In genomic region chr5:175060264-175060663, GRCh38 we compare ENCODE assay signal across 11 cellular contexts.
A peak's percentile ranks its signal among the peaks of the same experiment; 100 is the strongest.
DNase-seq lines count a peak whose midpoint lies in the region; ATAC-seq and TF ChIP-seq lines count a peak whose summit lies in the region.
"Had no signal": no experiment of that assay in that cellular context is flagged by ENCODE, and none has a peak within 500 bp of the region (broad histone marks: within the 10 kb centered on the region; RNA-seq: fewer than 3 reads in every experiment).

No MANE protein-coding gene starts in this region.

- peaks cover 16% of the 10 kb centered on the region for H3K27me3 Mint-ChIP-seq in stimulated activated naive CD8-positive, alpha-beta T cell treated with anti-CD3 and anti-CD28 coated beads, Interleukin-15, Interleukin-2, amounts not matched to agents 100 ng/mL and 50 ng/mL, for 24 hours
- H3K27me3 Mint-ChIP-seq in activated naive CD8-positive, alpha-beta T cell treated with anti-CD3 and anti-CD28 coated beads, Interleukin-2, amount 50 U/mL, for 24 hours: peaks cover 9% of the 10 kb centered on the region
- peaks cover 4% of the 10 kb centered on the region for H3K27me3 Mint-ChIP-seq in osteocyte (ENCODE audit: unreplicated experiment)

- H3K4me1 Mint-ChIP-seq in stimulated activated naive CD8-positive, alpha-beta T cell treated with anti-CD3 and anti-CD28 coated beads, Interleukin-15, Interleukin-2, amounts not matched to agents 100 ng/mL and 50 ng/mL, for 24 hours (ENCODE audit: low read depth): peaks cover 10% of the 10 kb centered on the region
- H3K4me1 Mint-ChIP-seq in activated naive CD8-positive, alpha-beta T cell treated with anti-CD3 and anti-CD28 coated beads, Interleukin-2, amount 50 U/mL, for 24 hours: peaks cover 11% of the 10 kb centered on the region
- H3K4me1 Mint-ChIP-seq in osteocyte (ENCODE audit: unreplicated experiment): no peaks in the 10 kb centered on the region

- H3K27me3 ChIP-seq in muscle layer of duodenum (ENCODE audit: low read depth, low read length) (no peaks in the 10 kb centered on the region), aorta (ENCODE audit: control insufficient read depth in 1 of 2, insufficient read depth in 2 of 2, low read length in 1 of 2) (no peaks in the 10 kb centered on the region)
- H3K27me3 ChIP-seq: SJSA1 had no signal

- peak overlapping the region; percentile 33 for H3K27ac ChIP-seq in muscle layer of duodenum (ENCODE audit: low read length)
- H3K27ac ChIP-seq in aorta (ENCODE audit: low read depth in 1 of 2, low read length in 2 of 2): no peak overlapping the region
- H3K27ac ChIP-seq: SJSA1 had no signal

- no peak overlapping the region for H3K27ac Mint-ChIP-seq in stimulated activated naive CD8-positive, alpha-beta T cell treated with anti-CD3 and anti-CD28 coated beads, Interleukin-15, Interleukin-2, amounts not matched to agents 100 ng/mL and 50 ng/mL, for 24 hours
- no peak overlapping the region for H3K27ac Mint-ChIP-seq in activated naive CD8-positive, alpha-beta T cell treated with anti-CD3 and anti-CD28 coated beads, Interleukin-2, amount 50 U/mL, for 24 hours
- H3K27ac Mint-ChIP-seq in osteocyte (ENCODE audit: unreplicated experiment): no peak overlapping the region
- H3K27ac Mint-ChIP-seq: dendritic cell treated with granulocyte-macrophage colony-stimulating factor and Interleukin-4, amounts not matched to agents 40 ng/mL and 50 ng/mL, for 4 days had no signal

- 53 to 59% methylated on average over 3 of the region's 3 CpGs for WGBS in aorta, 2 donors

- TF ChIP-seq CTCF in osteocyte (IDR thresholded peaks at IDR 0.05): no peak

- no peaks in the 10 kb centered on the region for H3K9me3 Mint-ChIP-seq in stimulated activated naive CD8-positive, alpha-beta T cell treated with anti-CD3 and anti-CD28 coated beads, Interleukin-15, Interleukin-2, amounts not matched to agents 100 ng/mL and 50 ng/mL, for 24 hours
- no peaks in the 10 kb centered on the region for H3K9me3 Mint-ChIP-seq in activated naive CD8-positive, alpha-beta T cell treated with anti-CD3 and anti-CD28 coated beads, Interleukin-2, amount 50 U/mL, for 24 hours
- H3K9me3 Mint-ChIP-seq in osteocyte (ENCODE audit: unreplicated experiment): no peaks in the 10 kb centered on the region
- H3K9me3 Mint-ChIP-seq: dendritic cell treated with granulocyte-macrophage colony-stimulating factor and Interleukin-4, amounts not matched to agents 40 ng/mL and 50 ng/mL, for 4 days had no signal

- H3K4me3 ChIP-seq in muscle layer of duodenum (ENCODE audit: low read depth in 1 of 2, low read length in 2 of 2) (peak overlapping the region; percentile 12 to 56), aorta (ENCODE audit: low read length in 2 of 2) (peak overlapping the region; percentile 2 to 40)
- H3K4me3 ChIP-seq: SJSA1 had no signal

- intact Hi-C loops in aorta (cut with DNase I): loop anchor here (10.0 kb wide), 2 partner anchors 105 to 285 kb away; no protein-coding TSS in a partner anchor

- no peak for DNase-seq in stimulated activated naive CD8-positive, alpha-beta T cell treated with anti-CD3 and anti-CD28 coated beads, Interleukin-15, Interleukin-2, amounts not matched to agents 100 U/mL and 50 U/mL, for 24 hours
- DNase-seq in activated naive CD8-positive, alpha-beta T cell treated with anti-CD3 and anti-CD28 coated beads, Interleukin-2, amount 50 U/mL, for 24 hours: no peak
- DNase-seq in aorta (no peak), osteocyte (ENCODE audit: extremely low spot score, unreplicated experiment) (no peak), SK-N-DZ (ENCODE audit: low spot score) (no peak)
- DNase-seq: NCI-H2171 had no signal

- H3K9me3 ChIP-seq in muscle layer of duodenum (ENCODE audit: control insufficient read depth in 1 of 2, low read length in 2 of 2): no peaks in the 10 kb centered on the region
- no peaks in the 10 kb centered on the region for H3K9me3 ChIP-seq in aorta (ENCODE audit: control insufficient read depth, low read length)
- H3K9me3 ChIP-seq: SJSA1 had no signal

- ATAC-seq in stimulated activated naive CD8-positive, alpha-beta T cell treated with anti-CD3 and anti-CD28 coated beads, Interleukin-15, Interleukin-2, amounts not matched to agents 100 U/mL and 50 U/mL, for 24 hours: no peak
- no peak for ATAC-seq in activated naive CD8-positive, alpha-beta T cell treated with anti-CD3 and anti-CD28 coated beads, Interleukin-2, amount 50 U/mL, for 24 hours
- ATAC-seq in aorta (ENCODE audit: low FRiP score): no peak
- no peak for ATAC-seq in HG03432 (IDR thresholded peaks at IDR 0.05; ENCODE audit: unreplicated experiment)

- H3K36me3 ChIP-seq in muscle layer of duodenum (ENCODE audit: control insufficient read depth in 1 of 2, insufficient read depth in 2 of 2, low read length in 2 of 2): no peaks in the 10 kb centered on the region
- H3K36me3 ChIP-seq in aorta (ENCODE audit: control insufficient read depth in 1 of 2, insufficient read depth in 2 of 2, low read length in 1 of 2): no peaks in the 10 kb centered on the region
- H3K36me3 ChIP-seq: SJSA1 had no signal

- H3K4me3 Mint-ChIP-seq in stimulated activated naive CD8-positive, alpha-beta T cell treated with anti-CD3 and anti-CD28 coated beads, Interleukin-15, Interleukin-2, amounts not matched to agents 100 ng/mL and 50 ng/mL, for 24 hours: peak overlapping the region; percentile 68
- peak overlapping the region; percentile 42 for H3K4me3 Mint-ChIP-seq in activated naive CD8-positive, alpha-beta T cell treated with anti-CD3 and anti-CD28 coated beads, Interleukin-2, amount 50 U/mL, for 24 hours
- H3K4me3 Mint-ChIP-seq in osteocyte (ENCODE audit: unreplicated experiment): no peak overlapping the region
- H3K4me3 Mint-ChIP-seq: dendritic cell treated with granulocyte-macrophage colony-stimulating factor and Interleukin-4, amounts not matched to agents 40 ng/mL and 50 ng/mL, for 4 days had no signal

- H3K4me1 ChIP-seq in muscle layer of duodenum (ENCODE audit: control insufficient read depth in 1 of 2, insufficient read depth in 2 of 2, low read length in 2 of 2): peaks cover 0 to 9% of the 10 kb centered on the region in 2 donors
- no peaks in the 10 kb centered on the region for H3K4me1 ChIP-seq in aorta (ENCODE audit: control insufficient read depth in 1 of 2, insufficient read depth in 2 of 2, low read length in 2 of 2)

- H3K36me3 Mint-ChIP-seq in stimulated activated naive CD8-positive, alpha-beta T cell treated with anti-CD3 and anti-CD28 coated beads, Interleukin-15, Interleukin-2, amounts not matched to agents 100 ng/mL and 50 ng/mL, for 24 hours (ENCODE audit: low read depth): no peaks in the 10 kb centered on the region
- H3K36me3 Mint-ChIP-seq in activated naive CD8-positive, alpha-beta T cell treated with anti-CD3 and anti-CD28 coated beads, Interleukin-2, amount 50 U/mL, for 24 hours (ENCODE audit: low read depth): no peaks in the 10 kb centered on the region
- no peaks in the 10 kb centered on the region for H3K36me3 Mint-ChIP-seq in osteocyte (ENCODE audit: unreplicated experiment)
